1 cellular context compared by ENCODE assay signal in genomic region chr13:32499538-32500210, GRCh38.
TF ChIP-seq lines count a peak whose summit lies in the region.

No MANE protein-coding gene starts in this region.

TF ChIP-seq in HepG2, 621 proteins besides CTCF, POLR2A, EP300 and RAD21 (continued from another document and continues in another):
- TF ChIP-seq ATF6 (CRISPR knock-in tag; conservative IDR thresholded peaks at IDR 0.05) (no peak), ZNF143 (CRISPR knock-in tag; IDR thresholded peaks at IDR 0.05) (no peak), THYN1 (CRISPR knock-in tag; IDR thresholded peaks at IDR 0.05; ENCODE audit: borderline replicate concordance, low read depth) (no peak), NR1H2 (CRISPR knock-in tag; IDR thresholded peaks at IDR 0.05; ENCODE audit: borderline replicate concordance, low read depth) (no peak), BHLHE40 (IDR thresholded peaks at IDR 0.05; ENCODE audit: low read length) (no peak), DRAP1 (CRISPR knock-in tag; IDR thresholded peaks at IDR 0.05) (no peak), SAP130 (CRISPR knock-in tag; IDR thresholded peaks at IDR 0.05; ENCODE audit: low read depth) (peak; percentile 61; the same call in 1 of the 2 replicates), FLYWCH1 (CRISPR knock-in tag; IDR thresholded peaks at IDR 0.05) (no peak), ZNF580 (CRISPR knock-in tag; IDR thresholded peaks at IDR 0.05; ENCODE audit: borderline replicate concordance, low read depth) (no peak), CAMTA2 (CRISPR knock-in tag; IDR thresholded peaks at IDR 0.05; ENCODE audit: borderline replicate concordance) (no peak), ZNF746 (CRISPR knock-in tag; IDR thresholded peaks at IDR 0.05) (no peak), ERF (CRISPR knock-in tag; IDR thresholded peaks at IDR 0.05) (peak; percentile 51), CBFB (CRISPR knock-in tag; IDR thresholded peaks at IDR 0.05) (no peak), ZBTB21 (CRISPR knock-in tag; IDR thresholded peaks at IDR 0.05) (no peak), MEIS1 (CRISPR knock-in tag; IDR thresholded peaks at IDR 0.05; ENCODE audit: borderline replicate concordance) (no peak), ZNF20 (CRISPR knock-in tag; IDR thresholded peaks at IDR 0.05) (no peak), SOX6 (IDR thresholded peaks at IDR 0.05) (no peak), SOX6 (CRISPR knock-in tag; IDR thresholded peaks at IDR 0.05) (peak; percentile 92), NFYC (CRISPR knock-in tag; IDR thresholded peaks at IDR 0.05) (no peak), HES4 (CRISPR knock-in tag; IDR thresholded peaks at IDR 0.05; ENCODE audit: borderline replicate concordance) (no peak), ATRX (CRISPR knock-in tag; IDR thresholded peaks at IDR 0.05; ENCODE audit: borderline replicate concordance) (no peak), ZNF562 (CRISPR knock-in tag; IDR thresholded peaks at IDR 0.05; ENCODE audit: borderline replicate concordance) (no peak), ISX (CRISPR knock-in tag; conservative IDR thresholded peaks at IDR 0.05) (no peak), ZBTB42 (CRISPR knock-in tag; IDR thresholded peaks at IDR 0.05) (no peak), ZNF260 (CRISPR knock-in tag; IDR thresholded peaks at IDR 0.05; ENCODE audit: borderline replicate concordance, low read depth) (no peak), SP5 (CRISPR knock-in tag; IDR thresholded peaks at IDR 0.05; ENCODE audit: borderline replicate concordance, low read depth) (peak; percentile 69), ZNF205 (CRISPR knock-in tag; IDR thresholded peaks at IDR 0.05) (no peak), YEATS2 (CRISPR knock-in tag; IDR thresholded peaks at IDR 0.05; ENCODE audit: borderline replicate concordance) (no peak), FOXK2 (IDR thresholded peaks at IDR 0.05) (no peak), RARG (CRISPR knock-in tag; IDR thresholded peaks at IDR 0.05; ENCODE audit: low read depth) (no peak), NRL (CRISPR knock-in tag; IDR thresholded peaks at IDR 0.05; ENCODE audit: borderline replicate concordance) (no peak), SMAD9 (CRISPR knock-in tag; IDR thresholded peaks at IDR 0.05) (no peak), ZNF281 (CRISPR knock-in tag; IDR thresholded peaks at IDR 0.05; ENCODE audit: borderline replicate concordance) (no peak), GABPA (IDR thresholded peaks at IDR 0.05; ENCODE audit: low read depth, low read length) (no peak), GABPA (CRISPR knock-in tag; IDR thresholded peaks at IDR 0.05; ENCODE audit: low read depth) (no peak; the same call in 1 of the 2 replicates), ZNF841 (CRISPR knock-in tag; IDR thresholded peaks at IDR 0.05; ENCODE audit: borderline replicate concordance) (no peak), SNRNP70 (IDR thresholded peaks at IDR 0.05; ENCODE audit: low read depth, low read length) (no peak), TEAD3 (CRISPR knock-in tag; optimal IDR thresholded peaks at IDR 0.05; ENCODE audit: borderline replicate concordance) (peak; percentile 10), TCF7 (IDR thresholded peaks at IDR 0.05; ENCODE audit: low read depth) (0 out of 2 replicates have a peak, but pooled peaks have one; percentile 34), ZNF605 (CRISPR knock-in tag; IDR thresholded peaks at IDR 0.05) (no peak), KLF11 (CRISPR knock-in tag; IDR thresholded peaks at IDR 0.05) (no peak), NR2F1 (CRISPR knock-in tag; IDR thresholded peaks at IDR 0.05) (no peak)
- TF ChIP-seq, protein P1, sequence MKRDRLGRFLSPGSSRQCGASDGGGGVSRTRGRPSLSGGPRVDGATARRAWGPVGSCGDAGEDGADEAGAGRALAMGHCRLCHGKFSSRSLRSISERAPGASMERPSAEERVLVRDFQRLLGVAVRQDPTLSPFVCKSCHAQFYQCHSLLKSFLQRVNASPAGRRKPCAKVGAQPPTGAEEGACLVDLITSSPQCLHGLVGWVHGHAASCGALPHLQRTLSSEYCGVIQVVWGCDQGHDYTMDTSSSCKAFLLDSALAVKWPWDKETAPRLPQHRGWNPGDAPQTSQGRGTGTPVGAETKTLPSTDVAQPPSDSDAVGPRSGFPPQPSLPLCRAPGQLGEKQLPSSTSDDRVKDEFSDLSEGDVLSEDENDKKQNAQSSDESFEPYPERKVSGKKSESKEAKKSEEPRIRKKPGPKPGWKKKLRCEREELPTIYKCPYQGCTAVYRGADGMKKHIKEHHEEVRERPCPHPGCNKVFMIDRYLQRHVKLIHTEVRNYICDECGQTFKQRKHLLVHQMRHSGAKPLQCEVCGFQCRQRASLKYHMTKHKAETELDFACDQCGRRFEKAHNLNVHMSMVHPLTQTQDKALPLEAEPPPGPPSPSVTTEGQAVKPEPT (CRISPR knock-in tag; IDR thresholded peaks at IDR 0.05; ENCODE audit: low read depth) = no peak
- TF ChIP-seq, protein P2, sequence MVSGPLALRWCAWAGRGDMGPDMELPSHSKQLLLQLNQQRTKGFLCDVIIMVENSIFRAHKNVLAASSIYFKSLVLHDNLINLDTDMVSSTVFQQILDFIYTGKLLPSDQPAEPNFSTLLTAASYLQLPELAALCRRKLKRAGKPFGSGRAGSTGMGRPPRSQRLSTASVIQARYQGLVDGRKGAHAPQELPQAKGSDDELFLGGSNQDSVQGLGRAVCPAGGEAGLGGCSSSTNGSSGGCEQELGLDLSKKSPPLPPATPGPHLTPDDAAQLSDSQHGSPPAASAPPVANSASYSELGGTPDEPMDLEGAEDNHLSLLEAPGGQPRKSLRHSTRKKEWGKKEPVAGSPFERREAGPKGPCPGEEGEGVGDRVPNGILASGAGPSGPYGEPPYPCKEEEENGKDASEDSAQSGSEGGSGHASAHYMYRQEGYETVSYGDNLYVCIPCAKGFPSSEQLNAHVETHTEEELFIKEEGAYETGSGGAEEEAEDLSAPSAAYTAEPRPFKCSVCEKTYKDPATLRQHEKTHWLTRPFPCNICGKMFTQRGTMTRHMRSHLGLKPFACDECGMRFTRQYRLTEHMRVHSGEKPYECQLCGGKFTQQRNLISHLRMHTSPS (CRISPR knock-in tag; IDR thresholded peaks at IDR 0.05; ENCODE audit: low read depth) = no peak
- TF ChIP-seq, protein P3, sequence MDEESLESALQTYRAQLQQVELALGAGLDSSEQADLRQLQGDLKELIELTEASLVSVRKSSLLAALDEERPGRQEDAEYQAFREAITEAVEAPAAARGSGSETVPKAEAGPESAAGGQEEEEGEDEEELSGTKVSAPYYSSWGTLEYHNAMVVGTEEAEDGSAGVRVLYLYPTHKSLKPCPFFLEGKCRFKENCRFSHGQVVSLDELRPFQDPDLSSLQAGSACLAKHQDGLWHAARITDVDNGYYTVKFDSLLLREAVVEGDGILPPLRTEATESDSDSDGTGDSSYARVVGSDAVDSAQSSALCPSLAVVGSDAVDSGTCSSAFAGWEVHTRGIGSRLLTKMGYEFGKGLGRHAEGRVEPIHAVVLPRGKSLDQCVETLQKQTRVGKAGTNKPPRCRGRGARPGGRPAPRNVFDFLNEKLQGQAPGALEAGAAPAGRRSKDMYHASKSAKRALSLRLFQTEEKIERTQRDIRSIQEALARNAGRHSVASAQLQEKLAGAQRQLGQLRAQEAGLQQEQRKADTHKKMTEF (CRISPR knock-in tag; IDR thresholded peaks at IDR 0.05) = peak; percentile 55; the same call in 1 of the 2 replicates
- TF ChIP-seq, protein P4, sequence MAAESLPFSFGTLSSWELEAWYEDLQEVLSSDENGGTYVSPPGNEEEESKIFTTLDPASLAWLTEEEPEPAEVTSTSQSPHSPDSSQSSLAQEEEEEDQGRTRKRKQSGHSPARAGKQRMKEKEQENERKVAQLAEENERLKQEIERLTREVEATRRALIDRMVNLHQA (CRISPR knock-in tag; IDR thresholded peaks at IDR 0.05) = no peak
- TF ChIP-seq, protein P5, sequence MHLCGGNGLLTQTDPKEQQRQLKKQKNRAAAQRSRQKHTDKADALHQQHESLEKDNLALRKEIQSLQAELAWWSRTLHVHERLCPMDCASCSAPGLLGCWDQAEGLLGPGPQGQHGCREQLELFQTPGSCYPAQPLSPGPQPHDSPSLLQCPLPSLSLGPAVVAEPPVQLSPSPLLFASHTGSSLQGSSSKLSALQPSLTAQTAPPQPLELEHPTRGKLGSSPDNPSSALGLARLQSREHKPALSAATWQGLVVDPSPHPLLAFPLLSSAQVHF (CRISPR knock-in tag; IDR thresholded peaks at IDR 0.05) = no peak
- TF ChIP-seq, protein P6, sequence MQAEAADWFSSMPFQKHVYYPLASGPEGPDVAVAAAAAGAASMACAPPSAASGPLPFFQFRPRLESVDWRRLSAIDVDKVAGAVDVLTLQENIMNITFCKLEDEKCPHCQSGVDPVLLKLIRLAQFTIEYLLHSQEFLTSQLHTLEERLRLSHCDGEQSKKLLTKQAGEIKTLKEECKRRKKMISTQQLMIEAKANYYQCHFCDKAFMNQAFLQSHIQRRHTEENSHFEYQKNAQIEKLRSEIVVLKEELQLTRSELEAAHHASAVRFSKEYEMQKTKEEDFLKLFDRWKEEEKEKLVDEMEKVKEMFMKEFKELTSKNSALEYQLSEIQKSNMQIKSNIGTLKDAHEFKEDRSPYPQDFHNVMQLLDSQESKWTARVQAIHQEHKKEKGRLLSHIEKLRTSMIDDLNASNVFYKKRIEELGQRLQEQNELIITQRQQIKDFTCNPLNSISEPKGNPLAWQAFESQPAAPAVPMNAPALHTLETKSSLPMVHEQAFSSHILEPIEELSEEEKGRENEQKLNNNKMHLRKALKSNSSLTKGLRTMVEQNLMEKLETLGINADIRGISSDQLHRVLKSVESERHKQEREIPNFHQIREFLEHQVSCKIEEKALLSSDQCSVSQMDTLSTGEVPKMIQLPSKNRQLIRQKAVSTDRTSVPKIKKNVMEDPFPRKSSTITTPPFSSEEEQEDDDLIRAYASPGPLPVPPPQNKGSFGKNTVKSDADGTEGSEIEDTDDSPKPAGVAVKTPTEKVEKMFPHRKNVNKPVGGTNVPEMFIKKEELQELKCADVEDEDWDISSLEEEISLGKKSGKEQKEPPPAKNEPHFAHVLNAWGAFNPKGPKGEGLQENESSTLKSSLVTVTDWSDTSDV (CRISPR knock-in tag; IDR thresholded peaks at IDR 0.05) = no peak
